Comparison of ENCODE assay signal across 8 cellular contexts in genomic region chr18:49814147-49814499, GRCh38. TPM values are rescaled to one million over a fixed set of nuclear protein-coding genes. Genes with fewer than 3 reads are reported as not detected.
DNase-seq lines count a peak whose midpoint lies in the region; ATAC-seq and TF ChIP-seq lines count a peak whose summit lies in the region.

No MANE protein-coding gene starts in this region.

- TF ChIP-seq CTCF in BJ (IDR thresholded peaks at IDR 0.05; ENCODE audit: insufficient read depth, low read depth, low read length) = no peak
- TF ChIP-seq CTCF in ascending aorta (IDR thresholded peaks at IDR 0.05) = no peak

- H3K27me3 ChIP-seq in BJ (ENCODE audit: control insufficient read depth, insufficient read depth, low read length) (no peaks in the 10 kb centered on the region), ascending aorta (no peaks in the 10 kb centered on the region), skeletal muscle tissue (ENCODE audit: control insufficient read depth in 3 of 3, insufficient read depth in 3 of 3, low read length in 3 of 3) (no peaks in the 10 kb centered on the region)

- ATAC-seq in GM18909 (IDR thresholded peaks at IDR 0.05; ENCODE audit: poor library complexity, unreplicated experiment) = peak; percentile 25
- ATAC-seq in HG03442 (IDR thresholded peaks at IDR 0.05; ENCODE audit: unreplicated experiment) = peak; percentile 17
- ATAC-seq in GM19467 (IDR thresholded peaks at IDR 0.05; ENCODE audit: unreplicated experiment) = no peak

- H3K27ac ChIP-seq in ascending aorta (peak overlapping the region; percentile 94 to 98), skeletal muscle tissue (ENCODE audit: low read depth, low read length) (peak overlapping the region; percentile 93)

- H3K9ac ChIP-seq in skeletal muscle tissue (ENCODE audit: low read depth in 1 of 3, low read length in 3 of 3) = peak overlapping the region; percentile 85 to 91 (median 86)

- CTCF ChIA-PET in BJ (lab: Yijun Ruan, JAX) = no interaction called here

- H3K4me3 ChIP-seq in BJ (ENCODE audit: low read depth, low read length) (peak overlapping the region; percentile 91), ascending aorta (peak overlapping the region; percentile 79), iPS-11a (ENCODE audit: low read depth, low read length) (peak overlapping the region; percentile 69), skeletal muscle tissue (ENCODE audit: low read length in 3 of 3) (peak overlapping the region; percentile 81 to 88 (median 84))

- DNase-seq in BJ (ENCODE audit: low read depth) (no peak), RPMI7951 (ENCODE audit: low read depth) (peak; percentile 34), ascending aorta (ENCODE audit: low spot score in 2 of 2) (peak; percentile 38 to 89)

- peaks cover 0 to 2% of the 10 kb centered on the region in 2 donors for H3K9me3 ChIP-seq in ascending aorta
- H3K9me3 ChIP-seq in skeletal muscle tissue (ENCODE audit: control insufficient read depth in 3 of 3, low read length in 3 of 3) = peaks cover 0 to 3% (median 0%) of the 10 kb centered on the region in 3 donors

- H3K36me3 ChIP-seq in BJ (ENCODE audit: control insufficient read depth, insufficient read depth, low read length) = no peaks in the 10 kb centered on the region
- no peaks in the 10 kb centered on the region for H3K36me3 ChIP-seq in ascending aorta
- H3K36me3 ChIP-seq in skeletal muscle tissue (ENCODE audit: control insufficient read depth in 3 of 3, insufficient read depth in 3 of 3, low read length in 3 of 3) = no peaks in the 10 kb centered on the region

- H3K4me1 ChIP-seq in ascending aorta (peaks cover 7 to 10% of the 10 kb centered on the region in 2 donors), skeletal muscle tissue (ENCODE audit: control insufficient read depth in 3 of 3, insufficient read depth in 3 of 3, low read length in 3 of 3) (peaks cover 12 to 21% (median 15%) of the 10 kb centered on the region in 3 donors)

- intact Hi-C loops in ascending aorta (cut with DNase I) = loop anchor here (2.0 to 10.0 kb wide), 9 partner anchors 327 to 1883 kb away; partner anchors contain the start of genes C18orf32, CFAP53, CTIF and MBD1

- POLR2A ChIA-PET in BJ (lab: Charles Lee) = interaction anchor here (0.5 kb wide), 2 partner anchors 20 to 1653 kb away, joined by 3 to 5 read pairs; no protein-coding TSS in a partner anchor

RNA-seq across cellular contexts. Expression of gene ACAA2, which starts 0.8 kb away (rescaled TPM):
- 14.1 and 18.5 TPM in 2 replicates for polyA plus RNA-seq in BJ (2011; rRNA removed)
- 11.5 TPM in 2 replicates for polyA minus RNA-seq in BJ (2011; rRNA and poly(A)+ RNA removed)
- total RNA-seq in RPMI7951 (2014; rRNA removed; shearing (Covaris generic)) = 52.9 and 57.1 TPM in 2 replicates
- total RNA-seq in ascending aorta (33.4 TPM), skeletal muscle tissue (77.2 TPM)
